Comparison of ENCODE assay signal across 9 cellular contexts in genomic region chr17:80426671-80427326, GRCh38. TPM values are rescaled to one million over a fixed set of nuclear protein-coding genes. Genes with fewer than 3 reads are reported as not detected.
DNase-seq lines count a peak whose midpoint lies in the region; ATAC-seq, FAIRE-seq and TF ChIP-seq lines count a peak whose summit lies in the region.
"Had no signal": no experiment of that assay in that cellular context is flagged by ENCODE, and none has a peak within 500 bp of the region (broad histone marks: within the 10 kb centered on the region; RNA-seq: fewer than 3 reads in every experiment).

No MANE protein-coding gene starts in this region.

- WGBS in mammary epithelial cell (ENCODE audit: low coverage, missing lambda C conversion rate) = 37% methylated on average over 14 of the region's 24 CpGs

- TF ChIP-seq CTCF in Calu3 (IDR thresholded peaks at IDR 0.05; ENCODE audit: unreplicated experiment) (peak; percentile 95), HEK293 (tag by site-specific recombination; IDR thresholded peaks at IDR 0.05) (peak; percentile 98), mammary epithelial cell (conservative IDR thresholded peaks at IDR 0.05 in 1 of 2, IDR thresholded peaks at IDR 0.05 in 1 of 2; ENCODE audit: extremely low read depth in 1 of 2, insufficient read depth in 1 of 2, low read depth in 1 of 2, low read length in 2 of 2) (peak; percentile 86 to 98), kidney (IDR thresholded peaks at IDR 0.05; ENCODE audit: borderline replicate concordance, extremely low read depth, insufficient read depth) (peak; percentile 96)

- FAIRE-seq in kidney (lab: Jason Lieb, UNC) = no peak

- H3K9me3 Mint-ChIP-seq in Calu3 (ENCODE audit: low read depth, unreplicated experiment) = no peaks in the 10 kb centered on the region

- POLR2A ChIA-PET in HEK293 (lab: Yijun Ruan, JAX) = interaction anchor here (0.5 to 1.5 kb wide), 7 partner anchors 12 to 1986 kb away, joined by 3 to 4 read pairs (median 3); partner anchors contain the start of gene ENDOV

- H3K4me1 Mint-ChIP-seq in Calu3 (ENCODE audit: low read depth, unreplicated experiment) = no peaks in the 10 kb centered on the region

- no peak overlapping the region for H3K27ac Mint-ChIP-seq in Calu3 (ENCODE audit: unreplicated experiment)
- H3K27ac Mint-ChIP-seq: activated naive CD8-positive, alpha-beta T cell had no signal

- H3K27me3 ChIP-seq in mammary epithelial cell (ENCODE audit: insufficient read depth, low read length) = no peaks in the 10 kb centered on the region

- H3K4me3 Mint-ChIP-seq in Calu3 (ENCODE audit: low read depth, unreplicated experiment) = no peak overlapping the region
- H3K4me3 Mint-ChIP-seq: activated naive CD8-positive, alpha-beta T cell had no signal

- H3K79me2 ChIP-seq in mammary epithelial cell (ENCODE audit: insufficient read depth, low read length) = no peaks in the 10 kb centered on the region

- peaks cover 15% of the 10 kb centered on the region for H3K36me3 Mint-ChIP-seq in Calu3 (ENCODE audit: insufficient read depth, unreplicated experiment)
- H3K36me3 Mint-ChIP-seq: activated naive CD8-positive, alpha-beta T cell had no signal

- H3K9ac ChIP-seq in mammary epithelial cell (ENCODE audit: insufficient read depth, low read length) (no peak overlapping the region), kidney (ENCODE audit: low read length in 2 of 2) (no peak overlapping the region)

- H3K4me3 ChIP-seq in HEK293 (ENCODE audit: low read depth, low read length) = no peak overlapping the region
- no peak overlapping the region for H3K4me3 ChIP-seq in mammary epithelial cell (replicated peaks in 1 of 3; ENCODE audit: insufficient read depth in 1 of 3, low read depth in 2 of 3, low read length in 3 of 3)
- no peak overlapping the region for H3K4me3 ChIP-seq in kidney (ENCODE audit: low read length in 2 of 2)

- BruUV-seq in Calu3 (replicated peaks; lab: Mats Ljungman, UMichigan) (no TSS peak), mammary epithelial cell (replicated peaks; lab: Mats Ljungman, UMichigan) (no TSS peak)

- H3K27ac ChIP-seq in HEK293 (ENCODE audit: extremely low read depth, low read depth, low read length) (no peak overlapping the region), mammary epithelial cell (ENCODE audit: insufficient read depth, low read depth, low read length) (no peak overlapping the region), kidney (ENCODE audit: low read depth in 2 of 2, low read length in 2 of 2) (no peak overlapping the region)

- dilution Hi-C loops in mammary epithelial cell (cut with HindIII; ENCODE audit: low sequenced_read_pairs) = loop anchor here (25.0 kb wide), 1 partner anchor 536 kb away; no protein-coding TSS in a partner anchor

- in situ Hi-C loops in mammary epithelial cell (cut with MboI; ENCODE audit: low sequenced_read_pairs in 2 of 2) = loop anchor here (5.0 to 10.0 kb wide), 3 partner anchors 148 to 551 kb away; no protein-coding TSS in a partner anchor

- H3K4me1 ChIP-seq in HEK293 (ENCODE audit: control insufficient read depth, insufficient read depth, low read length) (no peaks in the 10 kb centered on the region), mammary epithelial cell (ENCODE audit: insufficient read depth, low read length) (no peaks in the 10 kb centered on the region), kidney (ENCODE audit: control insufficient read depth in 1 of 2, insufficient read depth in 1 of 2, low read depth in 1 of 2, low read length in 2 of 2) (peaks cover 0 to 5% of the 10 kb centered on the region in 2 donors)

- CTCF ChIA-PET in Calu3 (lab: Charles Lee) (interaction anchor here (0.6 to 1.1 kb wide), 8 partner anchors 11 to 562 kb away, joined by 3 to 7 read pairs (median 4); no protein-coding TSS in a partner anchor), HEK293 (lab: Yijun Ruan, JAX) (interaction anchor here (0.5 to 2.5 kb wide), 60 partner anchors 8 to 690 kb away, joined by 3 to 42 read pairs (median 4); no protein-coding TSS in a partner anchor), mammary epithelial cell (lab: Charles Lee; ENCODE audit: low non-redundant PET) (interaction anchor here (0.5 to 0.7 kb wide), 5 partner anchors 149 to 543 kb away, joined by 3 to 11 read pairs (median 5); no protein-coding TSS in a partner anchor)

- H3K9me3 ChIP-seq in HEK293 (ENCODE audit: control insufficient read depth, insufficient read depth, low read depth, low read length) = no peaks in the 10 kb centered on the region
- H3K9me3 ChIP-seq in mammary epithelial cell (replicated peaks; ENCODE audit: insufficient read depth, low read length) = no peaks in the 10 kb centered on the region
- no peaks in the 10 kb centered on the region for H3K9me3 ChIP-seq in kidney (ENCODE audit: control insufficient read depth in 1 of 2, low read length in 2 of 2)

- H3K4me2 ChIP-seq in mammary epithelial cell (ENCODE audit: insufficient read depth, low read depth, low read length) = no peak overlapping the region

- H4K20me1 ChIP-seq in mammary epithelial cell (ENCODE audit: insufficient read depth, low read length) = no peaks in the 10 kb centered on the region

- ATAC-seq in HG03354 (IDR thresholded peaks at IDR 0.05; ENCODE audit: poor library complexity, severe bottlenecking, unreplicated experiment) = no peak

- peak; percentile 86 for DNase-seq in Calu3
- DNase-seq in NCI-H2171 treated with DMSO at 0.1 percent for 48 hours (lab: John Stamatoyannopoulos, UW) = peak; percentile 61
- peak; percentile 71 to 86 (median 78) for DNase-seq in activated CD4-positive, CD25-positive, alpha-beta regulatory T cell (lab: John Stamatoyannopoulos, UW)
- DNase-seq in mammary epithelial cell = peak; percentile 46
- peak; percentile 90 for DNase-seq in kidney
- DNase-seq in stimulated activated CD4-positive, alpha-beta T cell treated with anti-CD3 and anti-CD28 coated beads, Interleukin-2, amount 100 ng/mL, for 24 hours = peak; percentile 90 to 91

- H3K36me3 ChIP-seq in HEK293 (ENCODE audit: control insufficient read depth in 2 of 2, insufficient read depth in 1 of 2, low read length in 2 of 2) (no peaks in the 10 kb centered on the region), mammary epithelial cell (ENCODE audit: insufficient read depth, low read length) (no peaks in the 10 kb centered on the region), kidney (ENCODE audit: control insufficient read depth in 1 of 2, insufficient read depth in 2 of 2, low read length in 2 of 2) (no peaks in the 10 kb centered on the region)

- no peak overlapping the region for H2AFZ ChIP-seq in mammary epithelial cell (ENCODE audit: low read depth, low read length)

- no peaks in the 10 kb centered on the region for H3K27me3 Mint-ChIP-seq in Calu3 (ENCODE audit: unreplicated experiment)
- H3K27me3 Mint-ChIP-seq: activated naive CD8-positive, alpha-beta T cell had no signal

- intact Hi-C loops in Calu3 (cut with micrococcal nuclease; ENCODE audit: unreplicated experiment) = loop anchor here (2.0 kb wide), 2 partner anchors 148 to 554 kb away; no protein-coding TSS in a partner anchor
- intact Hi-C loops in mammary epithelial cell (cut with micrococcal nuclease) = loop anchor here (1.0 to 2.0 kb wide), 4 partner anchors 48 to 555 kb away; no protein-coding TSS in a partner anchor
- intact Hi-C loops in kidney (cut with DNase I) = loop anchor here (5.0 to 10.0 kb wide), 3 partner anchors 148 to 556 kb away; no protein-coding TSS in a partner anchor

TF ChIP-seq in HEK293, 187 proteins besides CTCF, POLR2A, EP300 and RAD21 (continues in another document):
- peak; percentile 32; the same call in 1 of the 2 replicates for TF ChIP-seq KLF1 (tag by site-specific recombination; IDR thresholded peaks at IDR 0.05)
- 0 out of 2 replicates have a peak, but pooled peaks have one; percentile 12 for TF ChIP-seq ZNF629 (tag by site-specific recombination; IDR thresholded peaks at IDR 0.05)
- no peak for TF ChIP-seq ZSCAN4 (tag by site-specific recombination; IDR thresholded peaks at IDR 0.05)
- peak; percentile 50; the same call in 1 of the 2 replicates for TF ChIP-seq ZNF600 (tag by site-specific recombination; IDR thresholded peaks at IDR 0.05)
- no peak for TF ChIP-seq ZNF354C (tag by site-specific recombination; IDR thresholded peaks at IDR 0.05; ENCODE audit: borderline replicate concordance, low read depth)
- TF ChIP-seq ZNF248 (tag by site-specific recombination; IDR thresholded peaks at IDR 0.05) = no peak

RNA-seq across cellular contexts. Expression of gene ENDOV, which starts 11.8 kb away (rescaled TPM):
- total RNA-seq in Calu3 (2022) (33.2 and 37.0 TPM in 2 replicates), mammary epithelial cell (10 to 100 TPM; 19.5 to 22.6 TPM), kidney (28.0 TPM)
- polyA plus RNA-seq in mammary epithelial cell (14.4 TPM), kidney (ENCODE audit: insufficient read depth, low read depth, low replicate concordance) (20.3 TPM)
- polyA minus RNA-seq in mammary epithelial cell = 16.7 TPM

RNA-seq across cellular contexts. Expression of gene NPTX1, which starts 49.6 kb away (rescaled TPM):
- 0.20 and 0.21 TPM in 2 replicates for total RNA-seq in Calu3 (2022)
- under 1 TPM; 0.17 to 0.21 TPM for total RNA-seq in mammary epithelial cell
- polyA plus RNA-seq in mammary epithelial cell = 0.14 TPM
- not detected for polyA minus RNA-seq in mammary epithelial cell
- total RNA-seq in kidney = 0.31 TPM
- polyA plus RNA-seq in kidney (ENCODE audit: insufficient read depth, low read depth, low replicate concordance) = 0.39 TPM
